14 cellular contexts compared by ENCODE assay signal in genomic region chr9:108150736-108151135, GRCh38.
A peak's percentile ranks its signal among the peaks of the same experiment; 100 is the strongest.
DNase-seq lines count a peak whose midpoint lies in the region; ATAC-seq and TF ChIP-seq lines count a peak whose summit lies in the region.
"Had no signal": no experiment of that assay in that cellular context is flagged by ENCODE, and none has a peak within 500 bp of the region (broad histone marks: within the 10 kb centered on the region; RNA-seq: fewer than 3 reads in every experiment).

No MANE protein-coding gene starts in this region.

- no peaks in the 10 kb centered on the region for H3K36me3 ChIP-seq in sigmoid colon
- H3K36me3 ChIP-seq: neural progenitor cell had no signal

- peak overlapping the region; percentile 39 to 62 (median 42) for H3K27ac ChIP-seq in sigmoid colon
- H3K27ac ChIP-seq: C4-2B, neural progenitor cell had no signal

- POLR2A ChIA-PET in naive thymus-derived CD8-positive, alpha-beta T cell (lab: Charles Lee): no interaction called here

- H3K27me3 Mint-ChIP-seq in naive thymus-derived CD8-positive, alpha-beta T cell: peaks cover 0 to 4% (median 0%) of the 10 kb centered on the region in 5 donors
- H3K27me3 Mint-ChIP-seq: activated CD4-positive, alpha-beta memory T cell treated with anti-CD3 and anti-CD28 coated beads for 36 hours had no signal

- intact Hi-C loops in Right ventricle myocardium superior (cut with DNase I): no loop called here
- intact Hi-C loops in sigmoid colon (cut with DNase I): no loop called here

- H3K9me3 Mint-ChIP-seq in naive thymus-derived CD8-positive, alpha-beta T cell: peaks cover 2 to 31% (median 7%) of the 10 kb centered on the region in 9 donors

- no peak overlapping the region for H3K27ac Mint-ChIP-seq in naive thymus-derived CD8-positive, alpha-beta T cell
- H3K27ac Mint-ChIP-seq: activated CD4-positive, alpha-beta memory T cell treated with anti-CD3 and anti-CD28 coated beads for 36 hours; neural progenitor cell had no signal

- no peaks in the 10 kb centered on the region for H3K36me3 Mint-ChIP-seq in naive thymus-derived CD8-positive, alpha-beta T cell
- H3K36me3 Mint-ChIP-seq: activated CD4-positive, alpha-beta memory T cell treated with anti-CD3 and anti-CD28 coated beads for 36 hours; neural progenitor cell had no signal

- peak; percentile 89 for ATAC-seq in Right ventricle myocardium superior (ENCODE audit: poor library complexity)
- no peak for ATAC-seq in naive thymus-derived CD8-positive, alpha-beta T cell
- ATAC-seq in HG02763 (IDR thresholded peaks at IDR 0.05; ENCODE audit: unreplicated experiment): no peak
- ATAC-seq: Panc1 had no signal

- no peak for TF ChIP-seq CTCF in sigmoid colon (IDR thresholded peaks at IDR 0.05)

- peak; percentile 23 to 85 (median 58) for TF ChIP-seq EP300 in sigmoid colon (IDR thresholded peaks at IDR 0.05)

- H3K4me1 ChIP-seq in sigmoid colon: peaks cover 0 to 7% (median 0%) of the 10 kb centered on the region in 4 donors
- H3K4me1 ChIP-seq: neural progenitor cell had no signal

- no peaks in the 10 kb centered on the region for H3K4me1 Mint-ChIP-seq in naive thymus-derived CD8-positive, alpha-beta T cell
- H3K4me1 Mint-ChIP-seq: neural progenitor cell had no signal

- no peak overlapping the region for H3K4me3 Mint-ChIP-seq in naive thymus-derived CD8-positive, alpha-beta T cell
- H3K4me3 Mint-ChIP-seq: activated CD4-positive, alpha-beta memory T cell treated with anti-CD3 and anti-CD28 coated beads for 36 hours; neural progenitor cell had no signal

- 69 to 71% methylated on average over 7 of the region's 7 CpGs for WGBS in sigmoid colon, 2 donors

- DNase-seq in Daoy (ENCODE audit: low read depth) (peak; percentile 60), RPMI7951 (ENCODE audit: low read depth) (peak; percentile 31), Right ventricle myocardium superior (peak; percentile 56), sigmoid colon (peak; percentile 70), T-helper 9 cell (no peak), NCI-H526 treated with DMSO at 0.1 percent for 48 hours (lab: John Stamatoyannopoulos, UW) (no peak)
- no peak for DNase-seq in naive thymus-derived CD8-positive, alpha-beta T cell
- DNase-seq: activated CD4-positive, alpha-beta memory T cell treated with anti-CD3 and anti-CD28 coated beads for 36 hours; cerebellar nuclear complex; GDM1 had no signal

- H3K4me3 ChIP-seq in sigmoid colon: no peak overlapping the region
- H3K4me3 ChIP-seq: neural progenitor cell had no signal

- no peaks in the 10 kb centered on the region for H3K27me3 ChIP-seq in sigmoid colon
- H3K27me3 ChIP-seq: neural progenitor cell had no signal

- H3K9me3 ChIP-seq in sigmoid colon: no peaks in the 10 kb centered on the region

- no peak for TF ChIP-seq POLR2A in sigmoid colon (IDR thresholded peaks at IDR 0.05)

Comparison
In these comparisons a context has a peak if more than half of its experiments do, and no peak if none do; other contexts are left out.
1. DNase-seq: peak in Daoy (single experiment), RPMI7951 (single experiment), Right ventricle myocardium superior (single experiment) and sigmoid colon (single experiment); none in T-helper 9 cell (single experiment), NCI-H526 treated with DMSO at 0.1 percent for 48 hours (single experiment) and naive thymus-derived CD8-positive, alpha-beta T cell (0 of 10).